In genomic region chr2:239385096-239386000, GRCh38 we compare ENCODE assay signal across 1 cellular context.
TF ChIP-seq lines count a peak whose summit lies in the region.

No MANE protein-coding gene starts in this region.

TF ChIP-seq in IMR-90, 13 proteins besides CTCF, POLR2A, EP300 and RAD21:
- TF ChIP-seq CHD1 (IDR thresholded peaks at IDR 0.05; ENCODE audit: low read depth, low read length) (no peak), NFE2L2 (IDR thresholded peaks at IDR 0.05; ENCODE audit: low read depth, low read length) (no peak), BHLHE40 (IDR thresholded peaks at IDR 0.05; ENCODE audit: low read depth, low read length) (no peak), MAZ (IDR thresholded peaks at IDR 0.05; ENCODE audit: borderline replicate concordance, low read depth, low read length) (no peak), FOS (IDR thresholded peaks at IDR 0.05; ENCODE audit: low read depth, low read length) (no peak)
